In the genomic region with DNA sequence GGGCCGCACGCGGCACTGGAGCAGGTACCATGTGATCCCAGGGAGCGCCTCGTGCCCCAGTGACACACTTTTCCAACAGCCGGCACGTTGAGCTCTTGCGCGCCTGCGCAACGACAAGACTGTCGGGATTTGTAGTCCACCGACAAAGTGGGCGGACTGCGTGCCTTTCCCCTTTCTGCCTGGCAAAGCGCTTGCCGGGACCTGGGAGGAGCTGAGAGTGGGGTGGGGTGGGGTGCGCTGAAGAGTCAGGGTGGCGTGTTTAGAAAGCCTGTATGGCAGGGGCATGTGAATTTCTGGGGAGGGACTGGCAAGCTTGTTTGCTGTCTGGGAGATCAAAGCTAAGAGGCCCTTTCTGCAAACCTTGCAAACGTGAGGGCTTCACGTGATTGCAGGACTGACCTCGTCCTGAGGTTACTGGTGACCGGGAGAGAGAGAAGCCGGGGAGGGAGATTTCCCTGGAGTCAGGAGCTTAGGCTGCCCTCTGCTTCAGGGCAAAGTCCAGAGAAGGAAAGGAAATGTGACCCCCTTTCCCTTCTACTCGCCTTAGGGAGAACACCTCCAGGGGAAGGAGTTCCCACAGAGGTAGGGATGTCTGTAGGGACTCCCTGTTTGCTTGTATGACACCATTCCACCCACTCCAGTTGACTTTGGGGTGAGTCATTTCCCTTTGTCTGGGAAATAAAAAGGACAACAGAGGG, we compare ENCODE assay signal across 8 cellular contexts. TPM values are rescaled to one million over a fixed set of nuclear protein-coding genes. Genes with fewer than 3 reads are reported as not detected.
DNase-seq lines count a peak whose midpoint lies in the region; ATAC-seq, FAIRE-seq and TF ChIP-seq lines count a peak whose summit lies in the region.

No MANE protein-coding gene starts in this region.

- H3K27me3 Mint-ChIP-seq in naive B cell = no peaks in the 10 kb centered on the region

- H3K9me3 Mint-ChIP-seq in naive B cell = peaks cover 0 to 2% (median 0%) of the 10 kb centered on the region in 7 donors

- H3K27me3 ChIP-seq in MG63 = no peaks in the 10 kb centered on the region
- no peaks in the 10 kb centered on the region for H3K27me3 ChIP-seq in RWPE2 (ENCODE audit: insufficient read depth, poor library complexity, severe bottlenecking)

- peak; percentile 60 for DNase-seq in GM18507 (ENCODE audit: extremely low spot score, insufficient read length, low read depth)
- peak; percentile 99 for DNase-seq in MG63
- peak; percentile 98 for DNase-seq in RWPE2 (ENCODE audit: low spot score)
- peak; percentile 86 for DNase-seq in activated T-helper 9 cell treated with anti-CD3 and anti-CD28 coated beads, Interleukin-2, amount 50 U/mL, for 16 hours (ENCODE audit: low read depth)
- peak; percentile 98 for DNase-seq in fibroblast of mammary gland (ENCODE audit: low read depth)
- DNase-seq in naive B cell = peak; percentile 76
- DNase-seq in stimulated activated CD8-positive, alpha-beta memory T cell treated with anti-CD3 and anti-CD28 coated beads, Interleukin-7, amount 100 ng/mL, for 4 hours (ENCODE audit: low read depth in 2 of 2) = peak; percentile 87 to 90

- peak overlapping the region; percentile 59 for H3K4me3 ChIP-seq in MG63
- H3K4me3 ChIP-seq in RWPE2 (ENCODE audit: severe bottlenecking) = peak overlapping the region; percentile 51
- H3K4me3 ChIP-seq in fibroblast of mammary gland (ENCODE audit: control insufficient read depth, low read depth, low read length) = peak overlapping the region; percentile 91

- H3K36me3 ChIP-seq in MG63 (peaks cover 19% of the 10 kb centered on the region), RWPE2 (ENCODE audit: low read depth) (peaks cover 30% of the 10 kb centered on the region)

- peaks cover 34% of the 10 kb centered on the region for H3K4me1 ChIP-seq in RWPE2 (ENCODE audit: insufficient read depth, poor library complexity, severe bottlenecking)

- FAIRE-seq in GM18507 (lab: Jason Lieb, UNC) = peak; percentile 95

- H3K4me1 Mint-ChIP-seq in naive B cell = peaks cover 56 to 75% (median 61%) of the 10 kb centered on the region in 3 donors

- no peaks in the 10 kb centered on the region for H3K9me3 ChIP-seq in MG63
- H3K9me3 ChIP-seq in RWPE2 (ENCODE audit: severe bottlenecking) = no peaks in the 10 kb centered on the region

- peak; percentile 60 for ATAC-seq in RWPE2 (ENCODE audit: low read depth)
- ATAC-seq in naive B cell (ENCODE audit: low read depth in 2 of 2) = peak; percentile 6 to 14
- no peak for ATAC-seq in HG03571 (IDR thresholded peaks at IDR 0.05; ENCODE audit: unreplicated experiment)

- H3K4me3 Mint-ChIP-seq in naive B cell = peak overlapping the region; percentile 95 to 99 (median 96)

- peak overlapping the region; percentile 81 to 98 (median 97) for H3K27ac Mint-ChIP-seq in naive B cell

- no peak for TF ChIP-seq CTCF in RWPE2 (IDR thresholded peaks at IDR 0.05; ENCODE audit: poor library complexity, severe bottlenecking)
- TF ChIP-seq CTCF in fibroblast of mammary gland (conservative IDR thresholded peaks at IDR 0.05; ENCODE audit: control insufficient read depth, insufficient read depth, low read depth, low read length) = no peak

- peaks cover 5 to 12% of the 10 kb centered on the region in 2 donors for H3K36me3 Mint-ChIP-seq in naive B cell

- peak overlapping the region; percentile 89 for H3K27ac ChIP-seq in RWPE2 (ENCODE audit: poor library complexity, severe bottlenecking)

RNA-seq across cellular contexts. Expression of a gene that starts 0.4 kb away (rescaled TPM):
- total RNA-seq in MG63 (2014; rRNA removed; shearing (Covaris generic); ENCODE audit: low replicate concordance) = 0.07 and 1.3 TPM in 2 replicates
- 1 to 10 TPM in 5 of 6 donors, not detected in 1; 1.1 to 2.9 (median 2.1) TPM for polyA plus RNA-seq in naive B cell (ENCODE audit: low read depth in 6 of 6)

RNA-seq across cellular contexts. Expression of a gene that starts 21.0 kb away (rescaled TPM):
- 44.9 and 53.4 TPM in 2 replicates for total RNA-seq in MG63 (2014; rRNA removed; shearing (Covaris generic); ENCODE audit: low replicate concordance)
- polyA plus RNA-seq in naive B cell (ENCODE audit: low read depth in 6 of 6) = 10 to 100 TPM in 2 of 6 donors, 1 to 10 TPM in 4; 7.7 to 13.1 (median 9.2) TPM

RNA-seq across cellular contexts. Expression of a gene that starts 38.1 kb away (rescaled TPM):
- total RNA-seq in MG63 (2014; rRNA removed; shearing (Covaris generic); ENCODE audit: low replicate concordance) = 11.5 and 18.1 TPM in 2 replicates
- 1 to 10 TPM; 1.9 to 5.3 (median 4.7) TPM for polyA plus RNA-seq in naive B cell (ENCODE audit: low read depth in 6 of 6)

RNA-seq across cellular contexts. Expression of a gene that starts 39.5 kb away (rescaled TPM):
- total RNA-seq in MG63 (2014; rRNA removed; shearing (Covaris generic); ENCODE audit: low replicate concordance) = 50.2 and 63.6 TPM in 2 replicates
- polyA plus RNA-seq in naive B cell (ENCODE audit: low read depth in 6 of 6) = 10 to 100 TPM; 31.8 to 60.5 (median 44.5) TPM

RNA-seq across cellular contexts. Expression of a gene that starts 46.6 kb away (rescaled TPM):
- 83.1 and 96.3 TPM in 2 replicates for total RNA-seq in MG63 (2014; rRNA removed; shearing (Covaris generic); ENCODE audit: low replicate concordance)
- 10 to 100 TPM; 44.9 to 58.9 (median 47.6) TPM for polyA plus RNA-seq in naive B cell (ENCODE audit: low read depth in 6 of 6)
